In genomic region chr1:30437059-30437576, GRCh38 we compare ENCODE assay signal across 23 cellular contexts.
"Had no signal": no experiment of that assay in that cellular context is flagged by ENCODE, and none has a peak within 500 bp of the region (broad histone marks: within the 10 kb centered on the region; RNA-seq: fewer than 3 reads in every experiment).

No MANE protein-coding gene starts in this region.

- H3K27me3 ChIP-seq: colonic mucosa, gastrocnemius medialis, pancreas had no signal

- H3K27ac ChIP-seq: colonic mucosa, gastrocnemius medialis, heart right ventricle, neural progenitor cell, pancreas, tibial artery had no signal

- H3K4me3 Mint-ChIP-seq: naive thymus-derived CD8-positive, alpha-beta T cell; neural progenitor cell; stimulated activated effector memory CD8-positive, alpha-beta T cell treated with anti-CD3 and anti-CD28 coated beads, Interleukin-12 subunit alpha, Interleukin-12 subunit beta, amount 100 ng/mL, for 72 hours had no signal

- H3K4me1 ChIP-seq: colonic mucosa, gastrocnemius medialis, heart right ventricle, neural progenitor cell, pancreas, tibial artery had no signal

- DNase-seq: colonic mucosa; dermis blood vessel endothelial cell; effector CD8-positive, alpha-beta T cell; gastrocnemius medialis; heart right ventricle; hypothalamus; mammary epithelial cell; naive thymus-derived CD8-positive, alpha-beta T cell; nucleus accumbens; right cardiac atrium; small intestine; stimulated activated CD4-positive, alpha-beta T cell treated with anti-CD3 and anti-CD28 coated beads, Interleukin-2, amount 100 ng/mL, for 48 hours; stimulated activated CD8-positive, alpha-beta memory T cell treated with anti-CD3 and anti-CD28 coated beads, Interleukin-4, amount 100 ng/mL, for 48 hours; stimulated activated naive CD8-positive, alpha-beta T cell treated with anti-CD3 and anti-CD28 coated beads, Interleukin-15, Interleukin-2, amounts not matched to agents 100 U/mL and 50 U/mL, for 24 hours had no signal

- H3K9ac ChIP-seq: neural progenitor cell had no signal

- H3K36me3 Mint-ChIP-seq: neural progenitor cell; stimulated activated effector memory CD8-positive, alpha-beta T cell treated with anti-CD3 and anti-CD28 coated beads, Interleukin-12 subunit alpha, Interleukin-12 subunit beta, amount 100 ng/mL, for 72 hours had no signal

- FAIRE-seq: endometrium, islet of Langerhans, pancreas, small intestine had no signal

- H2AFZ ChIP-seq: neural progenitor cell had no signal

- ATAC-seq: esophagus mucosa; gastrocnemius medialis; heart right ventricle; left lobe of liver; naive thymus-derived CD8-positive, alpha-beta T cell; pancreas; right cardiac atrium; stimulated activated effector memory CD8-positive, alpha-beta T cell treated with anti-CD3 and anti-CD28 coated beads, Interleukin-12 subunit alpha, Interleukin-12 subunit beta, amount 100 ng/mL, for 72 hours; stimulated activated naive CD8-positive, alpha-beta T cell treated with anti-CD3 and anti-CD28 coated beads, Interleukin-15, Interleukin-2, amounts not matched to agents 100 U/mL and 50 U/mL, for 24 hours had no signal

- H3K4me3 ChIP-seq: colonic mucosa, gastrocnemius medialis, heart right ventricle, neural progenitor cell, pancreas, tibial artery had no signal

- H3K27ac Mint-ChIP-seq: naive thymus-derived CD8-positive, alpha-beta T cell; neural progenitor cell; progenitor cell of endocrine pancreas; stimulated activated effector memory CD8-positive, alpha-beta T cell treated with anti-CD3 and anti-CD28 coated beads, Interleukin-12 subunit alpha, Interleukin-12 subunit beta, amount 100 ng/mL, for 72 hours had no signal

- H3K4me1 Mint-ChIP-seq: naive thymus-derived CD8-positive, alpha-beta T cell; neural progenitor cell; stimulated activated effector memory CD8-positive, alpha-beta T cell treated with anti-CD3 and anti-CD28 coated beads, Interleukin-12 subunit alpha, Interleukin-12 subunit beta, amount 100 ng/mL, for 72 hours had no signal

- H3K36me3 ChIP-seq: colonic mucosa, gastrocnemius medialis, heart right ventricle, neural progenitor cell, pancreas, tibial artery had no signal

- H3K4me2 ChIP-seq: neural progenitor cell had no signal

- H3K9me3 ChIP-seq: colonic mucosa, gastrocnemius medialis, pancreas had no signal
